ENCODE assay signal across 10 cellular contexts in the genomic region with DNA sequence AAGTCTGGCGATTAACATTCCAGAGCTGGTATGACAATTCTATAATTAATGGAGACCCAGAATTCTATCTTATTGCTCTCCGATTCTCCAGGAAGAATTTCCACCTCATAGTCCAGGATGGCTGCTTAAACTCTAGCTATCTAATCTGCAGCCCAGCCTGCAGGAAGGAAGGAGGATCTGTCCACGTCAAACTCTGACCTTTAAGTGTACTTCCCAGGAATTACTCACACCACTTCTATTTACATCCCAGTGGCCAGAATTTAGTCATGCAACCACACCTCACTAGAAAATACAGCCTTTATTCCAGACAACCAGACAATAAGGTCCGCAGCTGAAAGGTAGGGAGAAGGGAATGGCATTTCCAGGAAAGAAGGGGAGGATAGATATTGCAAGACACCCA. TPM values are rescaled to one million over a fixed set of nuclear protein-coding genes. Genes with fewer than 3 reads are reported as not detected.
DNase-seq lines count a peak whose midpoint lies in the region; ATAC-seq and TF ChIP-seq lines count a peak whose summit lies in the region.
"Had no signal": no experiment of that assay in that cellular context is flagged by ENCODE, and none has a peak within 500 bp of the region (broad histone marks: within the 10 kb centered on the region; RNA-seq: fewer than 3 reads in every experiment).

No MANE protein-coding gene starts in this region.

- POLR2A ChIA-PET in Panc1 (lab: Charles Lee) = no interaction called here
- POLR2A ChIA-PET in CD4-positive, alpha-beta memory T cell (lab: Charles Lee; ENCODE audit: partially characterized antibody) = no interaction called here

- H3K4me1 Mint-ChIP-seq in osteocyte (ENCODE audit: unreplicated experiment) = peaks cover 13% of the 10 kb centered on the region
- H3K4me1 Mint-ChIP-seq in CD4-positive, alpha-beta memory T cell = peaks cover 12 to 18% (median 15%) of the 10 kb centered on the region in 4 donors

- no peak overlapping the region for H3K27ac Mint-ChIP-seq in osteocyte (ENCODE audit: unreplicated experiment)
- H3K27ac Mint-ChIP-seq in CD4-positive, alpha-beta memory T cell = no peak overlapping the region
- H3K27ac Mint-ChIP-seq: nephron progenitor cell had no signal

- H3K36me3 ChIP-seq in Panc1 (ENCODE audit: control insufficient read depth, insufficient read depth, low read length) = no peaks in the 10 kb centered on the region; the same call in 1 of the 2 replicates
- H3K36me3 ChIP-seq in CD4-positive, alpha-beta memory T cell (ENCODE audit: insufficient read depth, low read length) = no peaks in the 10 kb centered on the region

- BruUV-seq in Panc1 (replicated peaks; lab: Mats Ljungman, UMichigan) = no TSS peak

- H3K36me3 Mint-ChIP-seq in osteocyte (ENCODE audit: unreplicated experiment) = no peaks in the 10 kb centered on the region
- peaks cover 4 to 5% of the 10 kb centered on the region in 2 donors for H3K36me3 Mint-ChIP-seq in CD4-positive, alpha-beta memory T cell

- H3K4me3 ChIP-seq in Panc1 (ENCODE audit: low read depth in 2 of 2, low read length in 2 of 2) = no peak overlapping the region
- no peak overlapping the region for H3K4me3 ChIP-seq in CD4-positive, alpha-beta memory T cell (ENCODE audit: low read length in 2 of 2)

- peaks cover 9% of the 10 kb centered on the region; the same call in 1 of the 2 replicates for H3K4me1 ChIP-seq in Panc1 (ENCODE audit: control insufficient read depth, insufficient read depth, low read length)
- peaks cover 14% of the 10 kb centered on the region for H3K4me1 ChIP-seq in CD4-positive, alpha-beta memory T cell (ENCODE audit: insufficient read depth, low read length)

- ATAC-seq in Panc1 = peak; percentile 57

- no peaks in the 10 kb centered on the region for H3K27me3 ChIP-seq in Panc1 (ENCODE audit: control insufficient read depth, insufficient read depth, low read length)
- no peaks in the 10 kb centered on the region for H3K27me3 ChIP-seq in CD4-positive, alpha-beta memory T cell (ENCODE audit: insufficient read depth, low read length)

- in situ Hi-C loops in Panc1 (cut with HindIII; ENCODE audit: low pct_unique_long_range_greater_than_20kb, low sequenced_read_pairs) = no loop called here

- TF ChIP-seq CTCF in Panc1 (IDR thresholded peaks at IDR 0.05) = no peak
- TF ChIP-seq CTCF in osteocyte (IDR thresholded peaks at IDR 0.05) = no peak

- CTCF ChIA-PET in Panc1 (lab: Charles Lee) = interaction anchor here (0.8 kb wide), 1 partner anchor 392 kb away, joined by 3 read pairs; no protein-coding TSS in a partner anchor
- CTCF ChIA-PET in CD4-positive, alpha-beta memory T cell (lab: Charles Lee; ENCODE audit: partially characterized antibody) = no interaction called here

- intact Hi-C loops in Panc1 (cut with micrococcal nuclease; ENCODE audit: unreplicated experiment) = no loop called here
- intact Hi-C loops in CD4-positive, alpha-beta memory T cell (cut with micrococcal nuclease) = loop anchor here (10.0 kb wide), 1 partner anchor 1311 kb away; a partner anchor contains a TSS

- no peak overlapping the region for H3K4me3 Mint-ChIP-seq in osteocyte (ENCODE audit: unreplicated experiment)
- H3K4me3 Mint-ChIP-seq in CD4-positive, alpha-beta memory T cell = no peak overlapping the region
- H3K4me3 Mint-ChIP-seq: nephron progenitor cell had no signal

- H3K9me3 ChIP-seq in Panc1 (ENCODE audit: control insufficient read depth, insufficient read depth, low read depth, low read length) = no peaks in the 10 kb centered on the region
- H3K9me3 ChIP-seq in CD4-positive, alpha-beta memory T cell (ENCODE audit: control insufficient read depth in 1 of 2, low read length in 2 of 2) = no peaks in the 10 kb centered on the region

- peaks cover 5% of the 10 kb centered on the region for H3K9me3 Mint-ChIP-seq in osteocyte (ENCODE audit: unreplicated experiment)
- peaks cover 0 to 6% (median 2%) of the 10 kb centered on the region in 8 donors for H3K9me3 Mint-ChIP-seq in CD4-positive, alpha-beta memory T cell

- peaks cover 48% of the 10 kb centered on the region for H3K27me3 Mint-ChIP-seq in osteocyte (ENCODE audit: unreplicated experiment)
- H3K27me3 Mint-ChIP-seq in CD4-positive, alpha-beta memory T cell = peaks cover 6 to 10% of the 10 kb centered on the region in 2 donors

- no peak overlapping the region for H3K27ac ChIP-seq in Panc1 (ENCODE audit: low read length)
- no peak overlapping the region for H3K27ac ChIP-seq in CD4-positive, alpha-beta memory T cell (ENCODE audit: low read depth, low read length)

- DNase-seq in ELR (ENCODE audit: low read depth) (peak; percentile 91), Panc1 (ENCODE audit: low read depth, low spot score) (peak; percentile 48), fibroblast of gingiva (ENCODE audit: low read depth) (peak; percentile 9), osteocyte (ENCODE audit: extremely low spot score, unreplicated experiment) (peak; percentile 11), NCI-H187 (lab: John Stamatoyannopoulos, UW) (no peak), middle frontal gyrus (ENCODE audit: extremely low spot score, low spot score) (no peak), DMS153 (lab: John Stamatoyannopoulos, UW) (no peak)
- DNase-seq in CD4-positive, alpha-beta memory T cell = no peak
- DNase-seq: amygdala, nephron progenitor cell had no signal

RNA-seq across cellular contexts. Expression of a gene that starts 3.5 kb away (rescaled TPM):
- total RNA-seq in Panc1 (2021; ENCODE audit: unreplicated experiment) (19.7 TPM), osteocyte (19.8 and 21.6 TPM in 2 replicates)
- polyA plus RNA-seq in Panc1 (2012; ENCODE audit: insufficient read length) = 20.0 TPM
- 10 to 100 TPM; 14.2 TPM for total RNA-seq in CD4-positive, alpha-beta memory T cell
- polyA plus RNA-seq in CD4-positive, alpha-beta memory T cell = 1 to 10 TPM; 1.4 to 5.6 TPM

Comparison
In these comparisons a context has a peak if more than half of its experiments do, and no peak if none do; other contexts are left out.
1. DNase-seq: peak in ELR (single experiment), Panc1 (single experiment), fibroblast of gingiva (single experiment) and osteocyte (single experiment); none in NCI-H187 (0 of 2), CD4-positive, alpha-beta memory T cell (0 of 5), middle frontal gyrus (single experiment) and DMS153 (single experiment).